In genomic region chr2:135795641-135796040, GRCh38 we compare ENCODE assay signal across 7 cellular contexts. TPM values are rescaled to one million over a fixed set of nuclear protein-coding genes. Genes with fewer than 3 reads are reported as not detected.
"Had no signal": no experiment of that assay in that cellular context is flagged by ENCODE, and none has a peak within 500 bp of the region (broad histone marks: within the 10 kb centered on the region; RNA-seq: fewer than 3 reads in every experiment).

No MANE protein-coding gene starts in this region.

RNA-seq across cellular contexts. Expression of gene LCT, which starts 41.3 kb away (rescaled TPM):
- total RNA-seq: dermis microvascular lymphatic vessel endothelial cell, left cardiac atrium, left ventricle myocardium superior, lung microvascular endothelial cell, mesothelial cell of epicardium, urinary bladder had no signal
- polyA plus RNA-seq: ovary, urinary bladder had no signal
